In the genomic region with DNA sequence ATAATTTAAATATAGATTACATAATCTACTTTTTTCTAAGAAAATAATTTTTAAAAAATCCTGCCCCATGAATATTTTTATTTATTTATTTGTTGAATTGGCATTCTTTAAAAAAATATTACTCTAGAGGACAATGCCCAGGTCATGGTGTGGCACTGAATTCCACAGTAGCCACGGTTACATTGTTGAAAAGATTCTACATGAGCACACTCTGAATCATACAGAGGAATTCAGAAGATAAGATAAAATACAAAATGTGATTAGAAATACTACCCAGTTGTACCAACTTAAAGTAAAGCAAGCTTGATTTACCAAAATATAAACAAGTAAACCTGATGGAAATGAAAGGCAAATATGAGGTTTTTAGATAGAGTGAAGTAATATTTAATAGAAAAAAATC, we compare ENCODE assay signal across 29 cellular contexts.
"Had no signal": no experiment of that assay in that cellular context is flagged by ENCODE, and none has a peak within 500 bp of the region (broad histone marks: within the 10 kb centered on the region; RNA-seq: fewer than 3 reads in every experiment).

No MANE protein-coding gene starts in this region.

- H3K4me1 ChIP-seq: body of pancreas, heart left ventricle, left lung, lower lobe of right lung, neural progenitor cell, right atrium auricular region, stomach, thyroid gland, upper lobe of left lung, vagina had no signal

- H3K27ac ChIP-seq: body of pancreas, heart left ventricle, left lung, lower lobe of right lung, neural progenitor cell, right atrium auricular region, stomach, thyroid gland, upper lobe of left lung, vagina, WERI-Rb-1 had no signal

- H3K4me2 ChIP-seq: neural progenitor cell had no signal

- H3K27me3 ChIP-seq: body of pancreas, heart left ventricle, left lung, neural progenitor cell, right atrium auricular region, stomach, thyroid gland, upper lobe of left lung, vagina had no signal

- H3K9ac ChIP-seq: neural progenitor cell had no signal

- DNase-seq: activated CD4-positive, alpha-beta T cell treated with anti-CD3 and anti-CD28 coated beads for 48 hours; activated CD4-positive, alpha-beta T cell treated with anti-CD3 and anti-CD28 coated beads, Interleukin-2, amount 50 U/mL, for 48 hours; activated CD8-positive, alpha-beta memory T cell treated with anti-CD3 and anti-CD28 coated beads for 24 hours; activated effector memory CD4-positive, alpha-beta T cell treated with Interleukin-2 at 50 U/mL for 16 hours; activated naive CD4-positive, alpha-beta T cell treated with Interleukin-2 at 50 U/mL for 16 hours; anterior cingulate cortex; body of pancreas; cortex of kidney; effector memory CD8-positive, alpha-beta T cell; foreskin fibroblast; heart left ventricle; kidney glomerular epithelial cell; left lung; lower lobe of right lung; mesenchymal stem cell; natural killer cell; occipital lobe; stimulated activated CD4-positive, alpha-beta T cell treated with anti-CD3 and anti-CD28 coated beads, Interleukin-15, amount 100 ng/mL, for 24 hours; stimulated activated CD4-positive, alpha-beta T cell treated with anti-CD3 and anti-CD28 coated beads, Interleukin-2, amount 100 ng/mL, for 24 hours; stimulated activated naive B cell treated with anti-CD40 and anti-IgM and Interleukin-4, amounts not matched to agents 10 μg/mL and 1 μg/mL and 100 μg/mL, for 72 hours; stomach; T1000; thyroid gland; upper lobe of left lung; WERI-Rb-1 had no signal

- H2AFZ ChIP-seq: neural progenitor cell had no signal

- H3K4me3 ChIP-seq: body of pancreas, heart left ventricle, left lung, lower lobe of right lung, neural progenitor cell, right atrium auricular region, stomach, thyroid gland, upper lobe of left lung, vagina had no signal

- ATAC-seq: activated CD4-positive, CD25-positive, alpha-beta regulatory T cell treated with anti-CD3 and anti-CD28 coated beads, Interleukin-2, amount 50 U/mL, for 24 hours; body of pancreas; effector memory CD8-positive, alpha-beta T cell; heart left ventricle; left lung; lower lobe of right lung; natural killer cell; stimulated activated naive B cell treated with anti-CD40 and anti-IgM and Interleukin-4, amounts not matched to agents 10 μg/mL and 1 μg/mL and 100 μg/mL, for 72 hours had no signal

- H3K36me3 ChIP-seq: heart left ventricle, left lung, lower lobe of right lung, neural progenitor cell, right atrium auricular region, stomach, thyroid gland, upper lobe of left lung, vagina, WERI-Rb-1 had no signal

- H3K9me3 ChIP-seq: body of pancreas, heart left ventricle, left lung, lower lobe of right lung, right atrium auricular region, stomach, thyroid gland, upper lobe of left lung, vagina had no signal
